ENCODE assay signal across 12 cellular contexts in the genomic region with DNA sequence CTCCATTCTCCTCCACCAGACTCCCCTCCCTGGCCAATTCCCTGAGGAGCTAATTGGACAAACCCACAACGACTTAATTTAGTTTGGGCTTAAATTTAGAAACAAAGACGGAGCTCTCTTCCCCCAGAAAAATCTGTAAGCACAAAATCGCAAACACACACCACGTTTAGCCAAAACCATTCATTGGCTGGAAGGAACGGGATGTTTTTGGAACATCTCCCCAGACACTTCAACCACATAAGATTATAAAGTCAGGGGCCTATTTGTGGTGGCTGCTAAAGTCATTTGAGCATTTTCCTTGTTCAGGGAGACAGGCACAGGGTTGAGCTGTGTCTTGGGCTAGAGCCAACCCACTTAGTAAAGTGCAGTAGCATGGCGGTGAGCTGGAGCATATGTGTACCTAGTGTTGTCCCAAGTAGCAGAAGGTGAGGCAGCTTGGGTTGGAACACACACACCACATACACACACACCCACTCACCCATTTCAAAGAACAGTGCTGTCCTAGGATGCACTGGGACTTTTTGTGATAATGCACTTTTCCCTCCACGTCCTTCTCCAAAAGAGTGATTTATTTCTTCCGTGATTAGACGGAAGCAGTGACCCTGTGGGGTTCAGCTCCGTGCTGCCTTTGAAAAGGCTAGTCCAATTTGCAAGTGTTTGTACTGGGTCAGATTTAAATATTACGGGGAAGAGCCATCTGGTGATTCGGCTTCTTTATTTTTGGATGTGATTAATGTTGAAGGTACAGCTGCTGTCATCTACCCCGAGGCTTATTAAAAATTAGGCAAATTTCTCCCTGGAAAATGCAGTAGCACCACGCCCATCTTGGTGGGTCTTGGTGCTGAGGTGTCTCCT.
DNase-seq lines count a peak whose midpoint lies in the region; TF ChIP-seq lines count a peak whose summit lies in the region.
"Had no signal": no experiment of that assay in that cellular context is flagged by ENCODE, and none has a peak within 500 bp of the region (broad histone marks: within the 10 kb centered on the region; RNA-seq: fewer than 3 reads in every experiment).

No MANE protein-coding gene starts in this region.

- DNase-seq in EH (ENCODE audit: low read depth) (peak; percentile 34), NCI-H82 treated with DMSO at 0.1 percent for 48 hours (lab: John Stamatoyannopoulos, UW; ENCODE audit: unreplicated experiment) (peak; percentile 84), foreskin fibroblast (peak; percentile 9 to 55), retinal pigment epithelial cell (ENCODE audit: low read depth) (peak; percentile 50), 8988T (no peak), dedifferentiated amniotic fluid mesenchymal stem cell (ENCODE audit: extremely low spot score) (no peak), NCI-H1436 (lab: John Stamatoyannopoulos, UW) (no peak)
- no peak for DNase-seq in central memory CD4-positive, alpha-beta T cell
- DNase-seq: CD4-positive, CD25-positive, alpha-beta regulatory T cell; effector CD4-positive, alpha-beta T cell; occipital lobe; stimulated activated CD4-positive, alpha-beta T cell treated with anti-CD3 and anti-CD28 coated beads, Interleukin-2, amount 100 ng/mL, for 24 hours had no signal

- TF ChIP-seq CTCF in foreskin fibroblast (IDR thresholded peaks at IDR 0.05; ENCODE audit: low read depth, low read length) = no peak
- no peak for TF ChIP-seq CTCF in retinal pigment epithelial cell (conservative IDR thresholded peaks at IDR 0.05; ENCODE audit: low read depth, low read length)

- H3K4me3 ChIP-seq in foreskin fibroblast (ENCODE audit: low read depth in 1 of 2, low read length in 2 of 2) = no peak overlapping the region
- no peak overlapping the region for H3K4me3 ChIP-seq in retinal pigment epithelial cell (ENCODE audit: low read length)

Comparison
In these comparisons a context has a peak if more than half of its experiments do, and no peak if none do; other contexts are left out.
1. DNase-seq: peak in EH (single experiment), NCI-H82 treated with DMSO at 0.1 percent for 48 hours (single experiment), foreskin fibroblast (2 of 2) and retinal pigment epithelial cell (single experiment); none in central memory CD4-positive, alpha-beta T cell (single experiment), 8988T (single experiment), dedifferentiated amniotic fluid mesenchymal stem cell (single experiment) and NCI-H1436 (single experiment).